ENCODE assay signal across 8 cellular contexts in genomic region chr2:212539145-212539880, GRCh38. TPM values are rescaled to one million over a fixed set of nuclear protein-coding genes. Genes with fewer than 3 reads are reported as not detected.
A peak's percentile ranks its signal among the peaks of the same experiment; 100 is the strongest.
DNase-seq lines count a peak whose midpoint lies in the region; ATAC-seq and TF ChIP-seq lines count a peak whose summit lies in the region.

No MANE protein-coding gene starts in this region.

- ATAC-seq in gastrocnemius medialis (peak; percentile 76 to 77), HG03175 (IDR thresholded peaks at IDR 0.05; ENCODE audit: unreplicated experiment) (no peak), HG03442 (IDR thresholded peaks at IDR 0.05; ENCODE audit: unreplicated experiment) (no peak), GM21786 (IDR thresholded peaks at IDR 0.05; ENCODE audit: unreplicated experiment) (no peak)

- H3K27me3 ChIP-seq in HUES64 (ENCODE audit: insufficient read depth, low read length): peaks cover 62% of the 10 kb centered on the region
- H3K27me3 ChIP-seq in gastrocnemius medialis: no peaks in the 10 kb centered on the region

- WGBS in HUES64: 9% methylated on average over 17 of the region's 22 CpGs

- H3K36me3 ChIP-seq in HUES64 (ENCODE audit: insufficient read depth, low read length) (no peaks in the 10 kb centered on the region), gastrocnemius medialis (no peaks in the 10 kb centered on the region)

- H3K4me3 ChIP-seq in HUES64 (ENCODE audit: low read length): peak overlapping the region; percentile 74
- peak overlapping the region; percentile 65 for H3K4me3 ChIP-seq in iPS-18c (ENCODE audit: insufficient read depth, low read depth, low read length)
- peak overlapping the region; percentile 73 to 93 (median 76) for H3K4me3 ChIP-seq in gastrocnemius medialis

- no peak overlapping the region for H3K9ac ChIP-seq in HUES64 (ENCODE audit: low read depth, low read length)

- no peak overlapping the region for H3K27ac ChIP-seq in HUES64 (ENCODE audit: low read depth, low read length)
- H3K27ac ChIP-seq in gastrocnemius medialis: peak overlapping the region; percentile 80 to 89 (median 86)

- H3K9me3 ChIP-seq in HUES64 (ENCODE audit: insufficient read depth, low read depth, low read length) (no peaks in the 10 kb centered on the region), iPS-18c (ENCODE audit: control insufficient read depth, insufficient read depth, low read length) (peaks cover 2% of the 10 kb centered on the region), gastrocnemius medialis (no peaks in the 10 kb centered on the region)

- peak in 1 of 2 donors; percentile 30 for TF ChIP-seq POLR2A in gastrocnemius medialis (IDR thresholded peaks at IDR 0.05)

- DNase-seq in AG20443 (ENCODE audit: low spot score) (peak; percentile 79), astrocyte of the hippocampus (ENCODE audit: low read depth, low spot score) (peak; percentile 55), gastrocnemius medialis (peak; percentile 69 to 77)

- intact Hi-C loops in gastrocnemius medialis (cut with DNase I; ENCODE audit: low total_unique reads): no loop called here

- H3K4me1 ChIP-seq in HUES64 (ENCODE audit: insufficient read depth, low read length) (peaks cover 9% of the 10 kb centered on the region; the same call in 1 of the 2 replicates), gastrocnemius medialis (peaks cover 15 to 19% of the 10 kb centered on the region in 2 donors)

- TF ChIP-seq CTCF in gastrocnemius medialis (IDR thresholded peaks at IDR 0.05 in 4 of 5, conservative IDR thresholded peaks at IDR 0.05 in 1 of 5): no peak

- in situ Hi-C loops in gastrocnemius medialis (cut with MboI; ENCODE audit: low sequenced_read_pairs in 4 of 4): loop anchor here in 1 of 4 donors (25.0 kb wide), 1 partner anchor 652 kb away; no protein-coding TSS in a partner anchor

RNA-seq across cellular contexts. Expression of gene ERBB4, which starts 0.7 kb away (rescaled TPM):
- 0.70 TPM for polyA plus RNA-seq in HUES64 (2013, experiment 1 of 2)
- polyA plus RNA-seq in HUES64 (2013, experiment 2 of 2): 1.4 TPM
- 1 to 10 TPM; 1.6 to 5.7 (median 3.5) TPM for total RNA-seq in gastrocnemius medialis

Comparison
In these comparisons a context has a peak if more than half of its experiments do, and no peak if none do; other contexts are left out.
1. ATAC-seq: peak in gastrocnemius medialis (2 of 2); none in HG03175 (single experiment), HG03442 (single experiment) and GM21786 (single experiment).
2. Peak in every context shown above with its lines, with median percentiles within 50 percentile points of each other: DNase-seq and H3K4me3 ChIP-seq.